ENCODE assay signal across 14 cellular contexts in the genomic region with DNA sequence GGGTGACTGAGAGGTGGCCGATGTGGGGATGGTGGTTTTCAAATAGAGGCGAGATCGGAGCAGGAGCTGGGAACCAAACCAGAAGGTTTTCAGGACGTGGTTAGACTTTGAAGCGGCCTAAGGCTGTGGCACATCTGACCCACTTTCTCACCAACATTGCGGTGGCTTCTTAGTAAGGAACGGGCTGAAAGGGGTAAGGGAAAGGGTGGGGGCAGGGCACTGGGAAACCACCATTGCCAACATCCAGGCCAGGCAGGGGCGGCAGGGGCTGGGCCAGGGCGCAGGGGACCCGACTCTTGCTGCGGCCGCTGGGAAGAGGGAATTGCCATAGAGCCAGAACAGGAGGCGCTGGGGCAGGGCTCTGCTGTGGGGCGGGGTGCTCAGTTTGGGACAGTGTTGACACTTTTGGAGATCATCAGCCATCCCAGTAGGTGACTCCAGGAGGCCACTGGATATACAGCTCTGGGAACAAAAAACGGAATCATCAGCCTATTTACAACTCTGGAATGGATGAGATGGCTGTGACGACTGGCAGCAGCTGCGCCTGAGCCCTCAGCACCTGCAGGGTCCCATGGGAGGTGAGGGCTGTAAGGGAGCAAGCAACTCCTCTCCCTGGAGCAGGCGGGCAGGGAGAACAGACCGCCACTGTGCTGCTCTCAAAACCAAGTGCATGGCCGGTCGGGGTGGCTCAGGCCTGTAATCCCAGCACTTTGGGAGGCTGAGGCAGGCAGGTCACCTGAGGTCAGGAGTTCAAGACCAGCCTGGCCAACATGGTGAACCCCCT. TPM values are rescaled to one million over a fixed set of nuclear protein-coding genes. Genes with fewer than 3 reads are reported as not detected.
DNase-seq lines count a peak whose midpoint lies in the region; ATAC-seq and TF ChIP-seq lines count a peak whose summit lies in the region.
"Had no signal": no experiment of that assay in that cellular context is flagged by ENCODE, and none has a peak within 500 bp of the region (broad histone marks: within the 10 kb centered on the region; RNA-seq: fewer than 3 reads in every experiment).

No MANE protein-coding gene starts in this region.

- H3K79me2 ChIP-seq in MM.1S (ENCODE audit: low read length) = no peaks in the 10 kb centered on the region

- H3K4me1 ChIP-seq in BE2C (no peaks in the 10 kb centered on the region), MM.1S (ENCODE audit: low read length) (no peaks in the 10 kb centered on the region)

- intact Hi-C loops in Right ventricle myocardium superior (cut with DNase I) = no loop called here

- H4K20me1 ChIP-seq in MM.1S (ENCODE audit: insufficient read depth, low read length) = no peaks in the 10 kb centered on the region

- no peak overlapping the region for H3K4me3 Mint-ChIP-seq in activated CD4-positive, alpha-beta memory T cell treated with anti-CD3 and anti-CD28 coated beads, Interleukin-2, amount 10 ng/mL, durations not matched to agents 7 days and 5 days
- H3K4me3 Mint-ChIP-seq: CD4-positive, alpha-beta memory T cell had no signal

- H3K36me3 Mint-ChIP-seq in activated CD4-positive, alpha-beta memory T cell treated with anti-CD3 and anti-CD28 coated beads, Interleukin-2, amount 10 ng/mL, durations not matched to agents 7 days and 5 days (ENCODE audit: low read depth) = no peaks in the 10 kb centered on the region
- H3K36me3 Mint-ChIP-seq: CD4-positive, alpha-beta memory T cell had no signal

- TF ChIP-seq CTCF in BE2C (IDR thresholded peaks at IDR 0.05; ENCODE audit: low read depth, low read length) (no peak), MM.1S (IDR thresholded peaks at IDR 0.05; ENCODE audit: low read length) (no peak)

- H3K36me3 ChIP-seq in BE2C (no peaks in the 10 kb centered on the region), H7 (replicated peaks; ENCODE audit: control insufficient read depth, insufficient read depth, low read length) (no peaks in the 10 kb centered on the region), MM.1S (replicated peaks; ENCODE audit: insufficient read depth, low read length) (no peaks in the 10 kb centered on the region)

- ATAC-seq in Right ventricle myocardium superior (ENCODE audit: poor library complexity) = no peak
- ATAC-seq: SK-N-SH treated with all-trans-retinoic acid at 6 μM for 48 hours had no signal

- no peak overlapping the region for H2AFZ ChIP-seq in MM.1S (ENCODE audit: low read length)

- H3K27me3 Mint-ChIP-seq in activated CD4-positive, alpha-beta memory T cell treated with anti-CD3 and anti-CD28 coated beads, Interleukin-2, amount 10 ng/mL, durations not matched to agents 7 days and 5 days = no peaks in the 10 kb centered on the region

- H3K4me3 ChIP-seq in BE2C (ENCODE audit: low read depth, low read length) (no peak overlapping the region), H7 (ENCODE audit: insufficient read depth, low read depth, low read length) (no peak overlapping the region), MM.1S (ENCODE audit: low read length) (no peak overlapping the region)

- H3K9ac ChIP-seq in MM.1S (ENCODE audit: low read length) = no peak overlapping the region

- peaks cover 5% of the 10 kb centered on the region for H3K4me1 Mint-ChIP-seq in activated CD4-positive, alpha-beta memory T cell treated with anti-CD3 and anti-CD28 coated beads, Interleukin-2, amount 10 ng/mL, durations not matched to agents 7 days and 5 days

- no peak overlapping the region for H3K27ac Mint-ChIP-seq in activated CD4-positive, alpha-beta memory T cell treated with anti-CD3 and anti-CD28 coated beads, Interleukin-2, amount 10 ng/mL, durations not matched to agents 7 days and 5 days

- H3K9me2 ChIP-seq in MM.1S (replicated peaks; ENCODE audit: insufficient read depth, low read length) = no peaks in the 10 kb centered on the region

- CTCF ChIA-PET in activated CD4-positive, alpha-beta memory T cell treated with anti-CD3 and anti-CD28 coated beads, Interleukin-2, amount 10 ng/mL, durations not matched to agents 7 days and 5 days (lab: Charles Lee) = no interaction called here

- no peak overlapping the region for H3K27ac ChIP-seq in MM.1S (ENCODE audit: low read length)

- no peak overlapping the region for H3K4me2 ChIP-seq in MM.1S (ENCODE audit: low read depth, low read length)

- H3K9me3 ChIP-seq in BE2C = no peaks in the 10 kb centered on the region; the same call in 1 of the 2 replicates
- H3K9me3 ChIP-seq in MM.1S (replicated peaks; ENCODE audit: insufficient read depth, low read length) = no peaks in the 10 kb centered on the region

- DNase-seq in BE2C (peak; percentile 38), H7 (peak; percentile 31), NCI-H2171 (lab: John Stamatoyannopoulos, UW) (peak; percentile 82), Right ventricle myocardium superior (no peak), MM.1S (no peak), GDM1 (lab: John Stamatoyannopoulos, UW) (no peak)
- peak; percentile 24 for DNase-seq in central memory CD4-positive, alpha-beta T cell
- no peak for DNase-seq in activated CD4-positive, alpha-beta memory T cell treated with anti-CD3 and anti-CD28 coated beads, Interleukin-2, amount 10 ng/mL, durations not matched to agents 7 days and 5 days
- DNase-seq: AML-193, Karpas-422, NCI-H1694, NCI-H69 had no signal

- H3F3A ChIP-seq in MM.1S (ENCODE audit: insufficient read depth, low read length) = no peaks in the 10 kb centered on the region

- peaks cover 10% of the 10 kb centered on the region for H3K9me3 Mint-ChIP-seq in activated CD4-positive, alpha-beta memory T cell treated with anti-CD3 and anti-CD28 coated beads, Interleukin-2, amount 10 ng/mL, durations not matched to agents 7 days and 5 days

- H3K27me3 ChIP-seq in BE2C = no peaks in the 10 kb centered on the region
- H3K27me3 ChIP-seq in H7 (ENCODE audit: control insufficient read depth, insufficient read depth, low read length) = no peaks in the 10 kb centered on the region
- no peaks in the 10 kb centered on the region for H3K27me3 ChIP-seq in MM.1S (replicated peaks; ENCODE audit: insufficient read depth, low read length)

- POLR2A ChIA-PET in activated CD4-positive, alpha-beta memory T cell treated with anti-CD3 and anti-CD28 coated beads, Interleukin-2, amount 10 ng/mL, durations not matched to agents 7 days and 5 days (lab: Charles Lee) = no interaction called here

RNA-seq across cellular contexts. Expression of a gene that starts 52.2 kb away (rescaled TPM):
- 28.7 TPM for polyA plus RNA-seq in BE2C (2012; ENCODE audit: insufficient read depth, insufficient read length, low read depth)
- 4.3 and 9.0 TPM in 2 replicates for total RNA-seq in H7 (2014; rRNA removed; shearing (Covaris generic))
- total RNA-seq in Right ventricle myocardium superior = 12.1 TPM
- total RNA-seq in activated CD4-positive, alpha-beta memory T cell treated with anti-CD3 and anti-CD28 coated beads, Interleukin-2, amount 10 ng/mL, durations not matched to agents 7 days and 5 days = 1 to 10 TPM; 7.9 to 8.1 TPM

Comparison
In these comparisons a context has a peak if more than half of its experiments do, and no peak if none do; other contexts are left out.
1. DNase-seq: peak in BE2C (single experiment), H7 (single experiment), NCI-H2171 (single experiment) and central memory CD4-positive, alpha-beta T cell (single experiment); none in Right ventricle myocardium superior (single experiment), activated CD4-positive, alpha-beta memory T cell treated with anti-CD3 and anti-CD28 coated beads, Interleukin-2, amount 10 ng/mL, durations not matched to agents 7 days and 5 days (single experiment), MM.1S (single experiment) and GDM1 (single experiment).